22 cellular contexts compared by ENCODE assay signal in the genomic region with DNA sequence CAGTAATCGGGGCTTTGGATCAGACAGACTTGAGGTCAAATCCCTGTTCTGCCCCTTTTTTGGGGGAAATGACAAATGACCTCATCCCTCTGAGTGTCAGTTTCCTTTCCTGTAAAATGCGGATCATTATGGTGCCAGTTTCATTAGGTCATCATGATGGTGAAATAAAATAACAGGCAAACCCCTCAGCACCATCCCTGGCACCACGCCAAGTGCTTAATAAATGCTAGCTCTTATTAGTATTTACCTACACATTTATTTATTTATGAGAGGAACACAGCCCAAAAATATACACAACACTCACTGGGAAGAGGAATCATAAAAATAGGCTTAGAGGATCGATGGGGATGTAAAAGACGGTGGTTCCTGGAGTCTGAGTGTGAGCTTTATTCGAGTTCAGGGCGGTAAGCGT. TPM values are rescaled to one million over a fixed set of nuclear protein-coding genes. Genes with fewer than 3 reads are reported as not detected.
A peak's percentile ranks its signal among the peaks of the same experiment; 100 is the strongest.
DNase-seq lines count a peak whose midpoint lies in the region; FAIRE-seq and TF ChIP-seq lines count a peak whose summit lies in the region.
"Had no signal": no experiment of that assay in that cellular context is flagged by ENCODE, and none has a peak within 500 bp of the region (broad histone marks: within the 10 kb centered on the region; RNA-seq: fewer than 3 reads in every experiment).

No MANE protein-coding gene starts in this region.

- 56 to 59% methylated on average over 8 of the region's 8 CpGs for WGBS in tibial nerve, 2 donors

- H3K27ac ChIP-seq in ACC112 (ENCODE audit: low read depth, low read length) (peak overlapping the region; percentile 78), endothelial cell of umbilical vein (ENCODE audit: insufficient read depth, low read depth, low read length) (no peak overlapping the region), tibial nerve (no peak overlapping the region)
- H3K27ac ChIP-seq: C4-2B, left lung, neutrophil, SK-N-MC had no signal

- H2AFZ ChIP-seq in ACC112 (ENCODE audit: low read length, unreplicated experiment) (no peak overlapping the region), endothelial cell of umbilical vein (ENCODE audit: low read depth, low read length) (peak overlapping the region; percentile 22)

- H4K20me1 ChIP-seq in endothelial cell of umbilical vein (replicated peaks; ENCODE audit: control insufficient read depth, extremely low read depth, insufficient read depth, low read length): no peaks in the 10 kb centered on the region

- TF ChIP-seq EP300 in tibial nerve (IDR thresholded peaks at IDR 0.05): no peak

- no peak overlapping the region for H3K9ac ChIP-seq in endothelial cell of umbilical vein (replicated peaks; ENCODE audit: extremely low read depth, insufficient read depth, low read length)

- POLR2A ChIA-PET in endothelial cell of umbilical vein (lab: Charles Lee): no interaction called here

- peak overlapping the region; percentile 14 for H3K4me2 ChIP-seq in endothelial cell of umbilical vein (ENCODE audit: insufficient read depth, low read length)

- TF ChIP-seq POLR2A in endothelial cell of umbilical vein (IDR thresholded peaks at IDR 0.05; ENCODE audit: low read depth, low read length): no peak
- no peak for TF ChIP-seq POLR2A in tibial nerve (IDR thresholded peaks at IDR 0.05)

- dilution Hi-C loops in endothelial cell of umbilical vein (cut with MboI; ENCODE audit: extremely low pct_ligation_motif_present, low sequenced_read_pairs): no loop called here

- H3K9me3 ChIP-seq in endothelial cell of umbilical vein (replicated peaks; ENCODE audit: control insufficient read depth, insufficient read depth, low read length) (no peaks in the 10 kb centered on the region), tibial nerve (peaks cover 0 to 9% (median 0%) of the 10 kb centered on the region in 4 donors)
- H3K9me3 ChIP-seq: left lung, neutrophil had no signal

- H3K9me1 ChIP-seq in endothelial cell of umbilical vein (replicated peaks; ENCODE audit: control insufficient read depth, extremely low read depth, insufficient read depth, low read length): no peaks in the 10 kb centered on the region

- no TSS peak for BruUV-seq in endothelial cell of umbilical vein (replicated peaks; lab: Mats Ljungman, UMichigan)

- no peak overlapping the region for H3K4me3 ChIP-seq in ACC112 (ENCODE audit: low read depth, low read length)
- no peak overlapping the region for H3K4me3 ChIP-seq in endothelial cell of umbilical vein (replicated peaks in 1 of 3; ENCODE audit: insufficient read depth in 1 of 3, low read depth in 1 of 3, low read length in 3 of 3)
- H3K4me3 ChIP-seq in tibial nerve: no peak overlapping the region
- H3K4me3 ChIP-seq: left lung, SK-N-MC had no signal

- CTCF ChIA-PET in endothelial cell of umbilical vein (lab: Charles Lee): interaction anchor here (1.2 to 12.1 kb wide), 6 partner anchors 12 to 473 kb away, joined by 3 to 438 read pairs (median 5); no protein-coding TSS in a partner anchor

- H3K79me2 ChIP-seq in ACC112 (ENCODE audit: control insufficient read depth, insufficient read depth, low read length, unreplicated experiment): no peaks in the 10 kb centered on the region
- H3K79me2 ChIP-seq in endothelial cell of umbilical vein (ENCODE audit: control insufficient read depth, insufficient read depth, low read length): no peaks in the 10 kb centered on the region

- peaks cover 16% of the 10 kb centered on the region for H3K4me1 ChIP-seq in ACC112 (ENCODE audit: control insufficient read depth, insufficient read depth, low read length, unreplicated experiment)
- H3K4me1 ChIP-seq in endothelial cell of umbilical vein (ENCODE audit: control insufficient read depth, extremely low read depth, insufficient read depth, low read length): peaks cover 7% of the 10 kb centered on the region
- no peaks in the 10 kb centered on the region for H3K4me1 ChIP-seq in tibial nerve
- H3K4me1 ChIP-seq: left lung had no signal

- peak; percentile 20 for DNase-seq in Daoy (ENCODE audit: low read depth)
- peak; percentile 66 for DNase-seq in NCI-H2196 (lab: John Stamatoyannopoulos, UW; ENCODE audit: unreplicated experiment)
- peak; percentile 30 for DNase-seq in endothelial cell of umbilical vein (ENCODE audit: low read depth, low spot score)
- no peak for DNase-seq in D341Med (ENCODE audit: low spot score)
- DNase-seq in NCI-H2227 treated with DMSO at 0.1 percent for 48 hours (lab: John Stamatoyannopoulos, UW): no peak
- DNase-seq in dedifferentiated amniotic fluid mesenchymal stem cell (ENCODE audit: extremely low spot score): no peak
- no peak for DNase-seq in tibial nerve (ENCODE audit: low spot score in 2 of 2)
- DNase-seq: activated CD8-positive, alpha-beta T cell treated with anti-CD3 and anti-CD28 coated beads for 36 hours; Calu3; central memory CD4-positive, alpha-beta T cell; GF-D8; left lung; NCI-H187; NCI-H774; stimulated activated CD4-positive, alpha-beta T cell treated with anti-CD3 and anti-CD28 coated beads, Interleukin-4, amount 100 ng/mL, for 4 hours; stimulated activated naive B cell treated with anti-CD40 and anti-IgM and Interleukin-4, amounts not matched to agents 10 μg/mL and 1 μg/mL and 100 μg/mL, for 72 hours had no signal

- TF ChIP-seq CTCF in endothelial cell of umbilical vein (IDR thresholded peaks at IDR 0.05; ENCODE audit: extremely low read depth in 1 of 2, insufficient read depth in 1 of 2, low read depth in 1 of 2, low read length in 2 of 2) (no peak), tibial nerve (IDR thresholded peaks at IDR 0.05) (no peak)

- H3K36me3 ChIP-seq in ACC112 (ENCODE audit: insufficient read depth, low read length) (no peaks in the 10 kb centered on the region), endothelial cell of umbilical vein (ENCODE audit: control insufficient read depth in 2 of 2, extremely low read depth in 1 of 2, insufficient read depth in 2 of 2, low read length in 2 of 2) (no peaks in the 10 kb centered on the region), tibial nerve (no peaks in the 10 kb centered on the region)
- H3K36me3 ChIP-seq: left lung, neutrophil had no signal

- H3K27me3 ChIP-seq in ACC112 (ENCODE audit: insufficient read depth, low read length) (peaks cover 5% of the 10 kb centered on the region; the same call in 1 of the 2 replicates), endothelial cell of umbilical vein (ENCODE audit: control insufficient read depth in 2 of 2, insufficient read depth in 2 of 2, low read length in 2 of 2) (no peaks in the 10 kb centered on the region), tibial nerve (peaks cover 0 to 4% of the 10 kb centered on the region in 2 donors)

- intact Hi-C loops in endothelial cell of umbilical vein (cut with micrococcal nuclease): no loop called here

- no peak for FAIRE-seq in endothelial cell of umbilical vein (lab: Jason Lieb, UNC)
- FAIRE-seq: endometrium had no signal

TF ChIP-seq in endothelial cell of umbilical vein, 7 proteins besides CTCF, POLR2A, EP300 and RAD21:
- TF ChIP-seq FOS (IDR thresholded peaks at IDR 0.05; ENCODE audit: borderline replicate concordance, insufficient read depth, low read length) (no peak), JUN (IDR thresholded peaks at IDR 0.05; ENCODE audit: borderline replicate concordance, insufficient read depth, insufficient read length, low read depth) (peak; percentile 45)
TF ChIP-seq in endothelial cell of umbilical vein: peak in this region for 1.

RNA-seq across cellular contexts. Expression of gene GPRC5B, which starts 28.7 kb away (rescaled TPM):
- total RNA-seq in Daoy (2014; rRNA removed; shearing (Covaris generic)): 1.3 and 8.8 TPM in 2 replicates
- total RNA-seq in endothelial cell of umbilical vein (24.3 and 42.3 TPM in 2 replicates), tibial nerve (100 to 1,000 TPM in 2 of 4 donors, 10 to 100 TPM in 2; 68.4 to 116 (median 101) TPM)
- 42.3 and 51.9 TPM in 2 replicates for polyA plus RNA-seq in endothelial cell of umbilical vein
- 21.9 and 23.3 TPM in 2 replicates for polyA plus RNA-seq in endothelial cell of umbilical vein (2011; cell fraction: cytosol; rRNA removed)
- polyA plus RNA-seq in endothelial cell of umbilical vein (2011; cell fraction: nucleus; rRNA removed): 19.3 and 20.5 TPM in 2 replicates
- polyA plus RNA-seq in endothelial cell of umbilical vein (2012): 14.4 and 16.3 TPM in 2 replicates
- 32.0 and 37.2 TPM in 2 replicates for polyA minus RNA-seq in endothelial cell of umbilical vein
- 0.31 TPM for polyA minus RNA-seq in endothelial cell of umbilical vein (2011; cell fraction: cytosol; rRNA and poly(A)+ RNA removed)
- 16.2 and 16.7 TPM in 2 replicates for polyA minus RNA-seq in endothelial cell of umbilical vein (2011; cell fraction: nucleus; rRNA and poly(A)+ RNA removed)
- total RNA-seq: activated CD8-positive, alpha-beta T cell treated with anti-CD3 and anti-CD28 coated beads for 36 hours; OCI-LY7 had no signal

Comparison
In these comparisons a context has a peak if more than half of its experiments do, and no peak if none do; other contexts are left out.
1. DNase-seq: peak in Daoy (single experiment), NCI-H2196 (single experiment) and endothelial cell of umbilical vein (single experiment); none in D341Med (single experiment), NCI-H2227 treated with DMSO at 0.1 percent for 48 hours (single experiment), dedifferentiated amniotic fluid mesenchymal stem cell (single experiment) and tibial nerve (0 of 2).